17 cellular contexts compared by ENCODE assay signal in the genomic region with DNA sequence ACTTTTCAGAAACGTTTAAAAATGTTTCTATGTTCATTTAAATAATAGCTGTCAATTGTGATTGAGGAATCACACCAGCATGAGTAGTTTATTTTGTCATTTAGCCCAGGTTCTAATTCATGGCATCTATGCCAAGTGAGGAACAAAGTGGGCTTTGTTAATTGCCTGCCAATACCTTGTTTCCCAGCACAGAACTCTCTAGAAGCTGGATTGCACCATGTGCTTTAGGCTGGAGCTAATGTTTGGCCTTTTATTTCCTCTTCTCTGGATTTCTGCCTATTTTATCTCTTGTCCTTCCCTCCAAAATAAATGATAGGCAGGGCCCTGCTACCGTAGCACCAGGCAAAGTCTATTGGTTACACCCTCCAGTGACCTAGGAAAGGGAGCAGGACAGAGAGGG.
"Had no signal": no experiment of that assay in that cellular context is flagged by ENCODE, and none has a peak within 500 bp of the region (broad histone marks: within the 10 kb centered on the region; RNA-seq: fewer than 3 reads in every experiment).

No MANE protein-coding gene starts in this region.

- H2AFZ ChIP-seq: hepatocyte, parathyroid adenoma had no signal

- H3K9ac ChIP-seq: parathyroid adenoma had no signal

- H3K27me3 ChIP-seq: esophagus squamous epithelium, hepatocyte, right lobe of liver, tibial artery, upper lobe of right lung had no signal

- H3K4me2 ChIP-seq: hepatocyte had no signal

- ATAC-seq: left cardiac atrium; lower lobe of right lung; stimulated activated effector memory CD8-positive, alpha-beta T cell treated with anti-CD3 and anti-CD28 coated beads, Interleukin-12 subunit alpha, Interleukin-12 subunit beta, amount 100 ng/mL, for 72 hours; upper lobe of right lung had no signal

- DNase-seq: esophagus squamous epithelium; kidney; left cardiac atrium; left ventricle myocardium inferior; lower lobe of right lung; mesenchymal stem cell; naive B cell; occipital lobe; right lobe of liver; stimulated activated CD4-positive, alpha-beta T cell treated with anti-CD3 and anti-CD28 coated beads, Interleukin-4, amount 100 ng/mL, for 1 hour; stimulated activated CD8-positive, alpha-beta memory T cell treated with anti-CD3 and anti-CD28 coated beads, Interleukin-4, amount 100 ng/mL, for 48 hours; tibial artery; upper lobe of right lung had no signal

- H3K4me1 ChIP-seq: esophagus squamous epithelium, left ventricle myocardium inferior, lower lobe of right lung, parathyroid adenoma, prostate gland, right lobe of liver, tibial artery, upper lobe of right lung had no signal

- H3K27ac ChIP-seq: esophagus squamous epithelium, hepatocyte, left ventricle myocardium inferior, lower lobe of right lung, parathyroid adenoma, prostate gland, right lobe of liver, tibial artery, upper lobe of right lung had no signal

- H3K36me3 ChIP-seq: esophagus squamous epithelium, left ventricle myocardium inferior, lower lobe of right lung, prostate gland, right lobe of liver, tibial artery, upper lobe of right lung had no signal

- H3K79me2 ChIP-seq: hepatocyte, parathyroid adenoma had no signal

- H3K4me3 ChIP-seq: esophagus squamous epithelium, hepatocyte, left ventricle myocardium inferior, lower lobe of right lung, prostate gland, right lobe of liver, tibial artery, upper lobe of right lung had no signal

- H3K9me3 ChIP-seq: esophagus squamous epithelium, left ventricle myocardium inferior, lower lobe of right lung, prostate gland, right lobe of liver, tibial artery, upper lobe of right lung had no signal
